8 cellular contexts compared by ENCODE assay signal in genomic region chr13:34161829-34162544, GRCh38.
DNase-seq lines count a peak whose midpoint lies in the region; ATAC-seq and TF ChIP-seq lines count a peak whose summit lies in the region.

No MANE protein-coding gene starts in this region.

- H2AFZ ChIP-seq in GM23338: peak overlapping the region; percentile 74

- in situ Hi-C loops in SK-MEL-5 (cut with HindIII; ENCODE audit: low pct_unique_long_range_greater_than_20kb, low sequenced_read_pairs): no loop called here

- peaks cover 14% of the 10 kb centered on the region; the same call in 2 of the 3 replicates for H3K4me1 Mint-ChIP-seq in GM23338

- H3K4me3 ChIP-seq in GM23338 (no peak overlapping the region), heart left ventricle (peak overlapping the region in 7 of 12 donors; percentile 2 to 40 (median 15))

- H3K9me2 ChIP-seq in GM23338 (ENCODE audit: insufficient read depth): no peaks in the 10 kb centered on the region

- H3K36me3 ChIP-seq in GM23338 (ENCODE audit: insufficient read depth): no peaks in the 10 kb centered on the region
- no peaks in the 10 kb centered on the region for H3K36me3 ChIP-seq in heart left ventricle

- ATAC-seq in GM23338 (no peak), heart left ventricle (peak; percentile 58 to 79 (median 64)), HG03108 (IDR thresholded peaks at IDR 0.05; ENCODE audit: unreplicated experiment) (no peak), HG03039 (IDR thresholded peaks at IDR 0.05; ENCODE audit: unreplicated experiment) (no peak)

- no peaks in the 10 kb centered on the region for H4K20me1 ChIP-seq in GM23338 (replicated peaks; ENCODE audit: insufficient read depth)

- H3K4me1 ChIP-seq in GM23338 (ENCODE audit: insufficient read depth) (peaks cover 9% of the 10 kb centered on the region), heart left ventricle (peaks cover 0 to 28% (median 22%) of the 10 kb centered on the region in 12 donors)

- H3K4me2 ChIP-seq in GM23338: peak overlapping the region; percentile 53

- H3K27me3 ChIP-seq in GM23338 (ENCODE audit: insufficient read depth) (no peaks in the 10 kb centered on the region), heart left ventricle (no peaks in the 10 kb centered on the region)

- no peak for TF ChIP-seq POLR2A in heart left ventricle (IDR thresholded peaks at IDR 0.05)

- no peaks in the 10 kb centered on the region for H3K9me3 Mint-ChIP-seq in GM23338

- H3K79me2 ChIP-seq in GM23338 (replicated peaks; ENCODE audit: insufficient read depth): no peaks in the 10 kb centered on the region

- DNase-seq in GM23338 (ENCODE audit: low spot score): no peak
- peak; percentile 57 for DNase-seq in SK-MEL-5 (ENCODE audit: low read depth, low spot score)
- no peak for DNase-seq in heart left ventricle
- peak; percentile 62 for DNase-seq in smooth muscle cell of the brain vasculature (ENCODE audit: low read depth, low spot score)
- DNase-seq in DMS 273 (lab: John Stamatoyannopoulos, UW; ENCODE audit: unreplicated experiment): no peak
- no peak for DNase-seq in activated naive CD4-positive, alpha-beta T cell (lab: John Stamatoyannopoulos, UW)

- H3K36me3 Mint-ChIP-seq in GM23338 (ENCODE audit: low read depth): no peaks in the 10 kb centered on the region

- no peak overlapping the region for H3K4me3 Mint-ChIP-seq in GM23338

- intact Hi-C loops in heart left ventricle (cut with DNase I): loop anchor here in 1 of 10 donors (10.0 kb wide), 1 partner anchor 347 kb away; the partner anchor contains the start of gene RFC3

- H3F3A ChIP-seq in GM23338 (replicated peaks; ENCODE audit: low read depth): no peaks in the 10 kb centered on the region

- no peak overlapping the region for H3K27ac Mint-ChIP-seq in GM23338

- H3K9me3 ChIP-seq in heart left ventricle: no peaks in the 10 kb centered on the region

- H3K27ac ChIP-seq in GM23338 (ENCODE audit: low read depth) (no peak overlapping the region), heart left ventricle (peak overlapping the region; percentile 34 to 82 (median 63))

- no peaks in the 10 kb centered on the region for H3K27me3 Mint-ChIP-seq in GM23338 (ENCODE audit: insufficient read depth, low read depth, poor library complexity)

- WGBS in heart left ventricle, 4 donors: 21 to 29% (median 21%) methylated on average over 7 of the region's 7 CpGs

- TF ChIP-seq CTCF in GM23338 (conservative IDR thresholded peaks at IDR 0.05; ENCODE audit: low read depth in 2 of 2) (no peak), heart left ventricle (IDR thresholded peaks at IDR 0.05) (no peak)

TF ChIP-seq in GM23338, 12 proteins besides CTCF, POLR2A, EP300 and RAD21:
- TF ChIP-seq EZH2 (IDR thresholded peaks at IDR 0.05; ENCODE audit: low read depth, unreplicated experiment): no peak
- no peak for TF ChIP-seq JUNB (IDR thresholded peaks at IDR 0.05; ENCODE audit: unreplicated experiment)
- no peak for TF ChIP-seq POLR2AphosphoS5 (IDR thresholded peaks at IDR 0.05; ENCODE audit: low read depth)

Comparison
In these comparisons a context has a peak if more than half of its experiments do, and no peak if none do; other contexts are left out.
1. ATAC-seq: peak in heart left ventricle (4 of 4); none in GM23338 (single experiment), HG03108 (single experiment) and HG03039 (single experiment).
2. DNase-seq: peak in SK-MEL-5 (single experiment) and smooth muscle cell of the brain vasculature (single experiment); none in GM23338 (single experiment), heart left ventricle (0 of 5), DMS 273 (single experiment) and activated naive CD4-positive, alpha-beta T cell (0 of 4).